ENCODE assay signal across 9 cellular contexts in the genomic region with DNA sequence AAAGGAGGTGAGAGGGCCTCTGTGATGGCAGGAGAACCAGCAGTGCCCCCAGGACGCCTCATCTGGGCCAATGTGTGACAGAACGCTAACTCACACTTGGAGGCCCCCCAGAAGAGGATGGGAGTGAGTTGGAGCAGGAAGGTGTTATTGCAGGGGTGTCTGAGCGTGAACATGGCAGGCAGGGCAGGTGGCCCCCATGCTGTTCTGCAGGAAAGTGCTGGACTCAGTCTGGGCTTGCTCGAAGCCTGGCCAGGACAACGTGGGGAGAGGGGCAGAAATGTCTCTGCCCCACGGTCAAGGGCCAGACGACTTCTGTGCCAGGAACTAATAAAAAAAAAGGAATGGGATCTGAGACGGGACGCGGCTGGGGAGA. TPM values are rescaled to one million over a fixed set of nuclear protein-coding genes. Genes with fewer than 3 reads are reported as not detected.
DNase-seq lines count a peak whose midpoint lies in the region; ATAC-seq and TF ChIP-seq lines count a peak whose summit lies in the region.
"Had no signal": no experiment of that assay in that cellular context is flagged by ENCODE, and none has a peak within 500 bp of the region (broad histone marks: within the 10 kb centered on the region; RNA-seq: fewer than 3 reads in every experiment).

No MANE protein-coding gene starts in this region.

- H3K36me3 ChIP-seq in HEK293 (ENCODE audit: control insufficient read depth in 2 of 2, insufficient read depth in 1 of 2, low read length in 2 of 2) = peaks cover 0 to 4% of the 10 kb centered on the region in 2 experiments; a peak in 1 of 3 replicates
- H3K36me3 ChIP-seq: pancreas had no signal

- peaks cover 3% of the 10 kb centered on the region for H3K36me3 Mint-ChIP-seq in activated CD4-positive, alpha-beta memory T cell treated with anti-CD3 and anti-CD28 coated beads, Interleukin-2, amount 10 ng/mL, durations not matched to agents 7 days and 5 days (ENCODE audit: low read depth)
- H3K36me3 Mint-ChIP-seq in stimulated activated memory B cell treated with anti-CD40 and anti-IgM and Interleukin-4, amounts not matched to agents 10 μg/mL and 1 μg/mL and 100 μg/mL, for 72 hours = no peaks in the 10 kb centered on the region

- H3K27ac Mint-ChIP-seq in activated CD4-positive, alpha-beta memory T cell treated with anti-CD3 and anti-CD28 coated beads, Interleukin-2, amount 10 ng/mL, durations not matched to agents 7 days and 5 days = no peak overlapping the region
- H3K27ac Mint-ChIP-seq in stimulated activated memory B cell treated with anti-CD40 and anti-IgM and Interleukin-4, amounts not matched to agents 10 μg/mL and 1 μg/mL and 100 μg/mL, for 72 hours = peak overlapping the region; percentile 75

- H3K27me3 Mint-ChIP-seq in activated CD4-positive, alpha-beta memory T cell treated with anti-CD3 and anti-CD28 coated beads, Interleukin-2, amount 10 ng/mL, durations not matched to agents 7 days and 5 days = peaks cover 47% of the 10 kb centered on the region
- H3K27me3 Mint-ChIP-seq in stimulated activated memory B cell treated with anti-CD40 and anti-IgM and Interleukin-4, amounts not matched to agents 10 μg/mL and 1 μg/mL and 100 μg/mL, for 72 hours = peaks cover 81% of the 10 kb centered on the region

- H3K4me3 Mint-ChIP-seq in activated CD4-positive, alpha-beta memory T cell treated with anti-CD3 and anti-CD28 coated beads, Interleukin-2, amount 10 ng/mL, durations not matched to agents 7 days and 5 days = peak overlapping the region; percentile 78
- H3K4me3 Mint-ChIP-seq in stimulated activated memory B cell treated with anti-CD40 and anti-IgM and Interleukin-4, amounts not matched to agents 10 μg/mL and 1 μg/mL and 100 μg/mL, for 72 hours = peak overlapping the region; percentile 82

- no peak for TF ChIP-seq CTCF in HEK293 (tag by site-specific recombination; IDR thresholded peaks at IDR 0.05)

- H3K4me3 ChIP-seq in HEK293 (ENCODE audit: low read depth, low read length) (no peak overlapping the region), iPS-18c (ENCODE audit: insufficient read depth, low read depth, low read length) (peak overlapping the region; percentile 34; the same call in 1 of the 2 replicates)

- CTCF ChIA-PET in HEK293 (lab: Yijun Ruan, JAX) = interaction anchor here (0.6 to 1.0 kb wide), 3 partner anchors 20 to 221 kb away, joined by 3 to 4 read pairs (median 3); no protein-coding TSS in a partner anchor
- CTCF ChIA-PET in activated CD4-positive, alpha-beta memory T cell treated with anti-CD3 and anti-CD28 coated beads, Interleukin-2, amount 10 ng/mL, durations not matched to agents 7 days and 5 days (lab: Charles Lee) = no interaction called here

- no peaks in the 10 kb centered on the region for H3K9me3 ChIP-seq in HEK293 (ENCODE audit: control insufficient read depth, insufficient read depth, low read depth, low read length)
- H3K9me3 ChIP-seq in iPS-18c (ENCODE audit: control insufficient read depth, insufficient read depth, low read length) = peaks cover 3% of the 10 kb centered on the region
- H3K9me3 ChIP-seq: pancreas had no signal

- no peak for DNase-seq in activated CD4-positive, alpha-beta memory T cell treated with anti-CD3 and anti-CD28 coated beads, Interleukin-2, amount 10 ng/mL, durations not matched to agents 7 days and 5 days
- no peak for DNase-seq in EL
- no peak for DNase-seq in nucleus accumbens (lab: John Stamatoyannopoulos, UW)

- peaks cover 26% of the 10 kb centered on the region for H3K4me1 Mint-ChIP-seq in activated CD4-positive, alpha-beta memory T cell treated with anti-CD3 and anti-CD28 coated beads, Interleukin-2, amount 10 ng/mL, durations not matched to agents 7 days and 5 days
- peaks cover 19% of the 10 kb centered on the region for H3K4me1 Mint-ChIP-seq in stimulated activated memory B cell treated with anti-CD40 and anti-IgM and Interleukin-4, amounts not matched to agents 10 μg/mL and 1 μg/mL and 100 μg/mL, for 72 hours

- H3K9me3 Mint-ChIP-seq in activated CD4-positive, alpha-beta memory T cell treated with anti-CD3 and anti-CD28 coated beads, Interleukin-2, amount 10 ng/mL, durations not matched to agents 7 days and 5 days = no peaks in the 10 kb centered on the region
- no peaks in the 10 kb centered on the region for H3K9me3 Mint-ChIP-seq in stimulated activated memory B cell treated with anti-CD40 and anti-IgM and Interleukin-4, amounts not matched to agents 10 μg/mL and 1 μg/mL and 100 μg/mL, for 72 hours

- peaks cover 15% of the 10 kb centered on the region for H3K4me1 ChIP-seq in HEK293 (ENCODE audit: control insufficient read depth, insufficient read depth, low read length)
- H3K4me1 ChIP-seq: pancreas had no signal

- H3K27ac ChIP-seq in HEK293 (ENCODE audit: extremely low read depth, low read depth, low read length) = no peak overlapping the region

- POLR2A ChIA-PET in HEK293 (lab: Yijun Ruan, JAX) = interaction anchor here (1.5 kb wide), 1 partner anchor 40 kb away, joined by 3 read pairs; no protein-coding TSS in a partner anchor
- POLR2A ChIA-PET in activated CD4-positive, alpha-beta memory T cell treated with anti-CD3 and anti-CD28 coated beads, Interleukin-2, amount 10 ng/mL, durations not matched to agents 7 days and 5 days (lab: Charles Lee) = interaction anchor here (1.5 kb wide), 1 partner anchor 50 kb away, joined by 5 read pairs; no protein-coding TSS in a partner anchor

- no peak for ATAC-seq in stimulated activated memory B cell treated with anti-CD40 and anti-IgM and Interleukin-4, amounts not matched to agents 10 μg/mL and 1 μg/mL and 100 μg/mL, for 72 hours
- ATAC-seq in esophagus mucosa (no peak), HG02571 (IDR thresholded peaks at IDR 0.05; ENCODE audit: unreplicated experiment) (no peak)

TF ChIP-seq in HEK293, 187 proteins besides CTCF, POLR2A, EP300 and RAD21:
- TF ChIP-seq ZNF660 (tag by site-specific recombination; IDR thresholded peaks at IDR 0.05) (no peak), GLIS2 (tag by site-specific recombination; IDR thresholded peaks at IDR 0.05) (peak; percentile 41), ZNF654 (tag by site-specific recombination; IDR thresholded peaks at IDR 0.05; ENCODE audit: low read depth) (no peak), ZNF777 (tag by site-specific recombination; IDR thresholded peaks at IDR 0.05; ENCODE audit: borderline replicate concordance) (no peak), ZNF23 (tag by site-specific recombination; IDR thresholded peaks at IDR 0.05; ENCODE audit: borderline replicate concordance) (no peak), REPIN1 (tag by site-specific recombination; IDR thresholded peaks at IDR 0.05; ENCODE audit: low read depth) (no peak), ZNF624 (tag by site-specific recombination; IDR thresholded peaks at IDR 0.05) (no peak), ZNF600 (tag by site-specific recombination; IDR thresholded peaks at IDR 0.05) (peak; percentile 51)
- TF ChIP-seq, protein P1, sequence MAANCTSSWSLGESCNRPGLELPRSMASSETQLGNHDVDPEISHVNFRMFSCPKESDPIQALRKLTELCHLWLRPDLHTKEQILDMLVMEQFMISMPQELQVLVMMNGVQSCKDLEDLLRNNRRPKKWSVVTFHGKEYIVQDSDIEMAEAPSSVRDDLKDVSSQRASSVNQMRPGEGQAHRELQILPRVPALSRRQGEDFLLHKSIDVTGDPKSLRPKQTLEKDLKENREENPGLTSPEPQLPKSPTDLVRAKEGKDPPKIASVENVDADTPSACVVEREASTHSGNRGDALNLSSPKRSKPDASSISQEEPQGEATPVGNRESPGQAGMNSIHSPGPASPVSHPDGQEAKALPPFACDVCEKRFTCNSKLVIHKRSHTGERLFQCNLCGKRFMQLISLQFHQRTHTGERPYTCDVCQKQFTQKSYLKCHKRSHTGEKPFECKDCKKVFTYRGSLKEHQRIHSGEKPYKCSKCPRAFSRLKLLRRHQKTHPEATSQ (tag by site-specific recombination; IDR thresholded peaks at IDR 0.05) = no peak

RNA-seq across cellular contexts. Expression of a gene that starts 0.9 kb away (rescaled TPM):
- 1 to 10 TPM; 2.7 to 2.9 TPM for total RNA-seq in activated CD4-positive, alpha-beta memory T cell treated with anti-CD3 and anti-CD28 coated beads, Interleukin-2, amount 10 ng/mL, durations not matched to agents 7 days and 5 days
- 1.7 TPM for total RNA-seq in esophagus mucosa

RNA-seq across cellular contexts. Expression of a gene that starts 27.6 kb away (rescaled TPM):
- 10 to 100 TPM; 78.8 to 82.2 TPM for total RNA-seq in activated CD4-positive, alpha-beta memory T cell treated with anti-CD3 and anti-CD28 coated beads, Interleukin-2, amount 10 ng/mL, durations not matched to agents 7 days and 5 days
- 60.7 TPM for total RNA-seq in esophagus mucosa

RNA-seq across cellular contexts. Expression of a gene that starts 39.2 kb away (rescaled TPM):
- 100 to 1,000 TPM; 285 to 302 TPM for total RNA-seq in activated CD4-positive, alpha-beta memory T cell treated with anti-CD3 and anti-CD28 coated beads, Interleukin-2, amount 10 ng/mL, durations not matched to agents 7 days and 5 days
- total RNA-seq in esophagus mucosa = 119 TPM
